1 cellular context compared by ENCODE assay signal in the genomic region with DNA sequence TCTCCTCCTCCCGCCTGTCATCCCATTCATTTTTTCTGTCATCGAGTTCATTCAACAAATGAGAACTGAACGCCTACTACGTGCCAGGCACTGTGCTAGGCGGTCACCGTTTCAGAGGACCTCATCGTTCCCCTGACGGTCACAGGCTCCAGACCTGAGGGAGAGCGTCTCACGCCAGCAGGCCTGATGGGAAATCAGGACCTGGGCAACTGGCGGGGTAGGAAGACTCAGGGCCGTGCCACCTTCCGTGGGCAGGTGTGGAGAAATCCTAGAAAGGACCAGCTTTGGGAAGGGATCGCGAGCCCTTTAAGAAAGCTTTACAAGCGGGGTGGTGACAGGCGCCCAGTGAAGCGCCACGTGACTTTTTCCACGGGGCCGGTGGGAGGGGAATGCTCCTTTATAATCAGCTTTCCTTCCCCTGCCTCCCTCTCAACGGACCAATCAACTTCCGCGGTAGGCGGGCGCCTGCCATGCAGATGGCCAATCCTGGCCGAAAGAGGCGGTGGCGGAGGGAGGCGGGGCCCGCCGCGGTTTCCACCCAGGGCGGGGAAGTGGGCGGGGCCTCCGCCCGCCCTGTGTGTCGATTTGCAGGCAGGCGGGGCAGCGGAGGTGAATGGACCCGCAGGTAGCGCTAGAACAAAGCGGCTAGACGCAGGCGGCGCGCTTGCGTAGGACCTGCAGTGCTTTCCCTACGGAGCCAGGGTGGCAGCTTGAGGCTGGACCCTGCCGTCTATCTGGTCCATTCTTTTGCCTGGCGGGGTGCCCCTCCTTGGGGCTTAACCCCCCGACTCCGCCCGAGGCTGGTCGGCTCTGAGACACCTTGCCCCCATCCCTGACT.
TF ChIP-seq lines count a peak whose summit lies in the region.

No MANE protein-coding gene starts in this region.

TF ChIP-seq in K562, 482 proteins besides CTCF, POLR2A, EP300 and RAD21 (continued from another document and continues in another):
- TF ChIP-seq, protein P1, sequence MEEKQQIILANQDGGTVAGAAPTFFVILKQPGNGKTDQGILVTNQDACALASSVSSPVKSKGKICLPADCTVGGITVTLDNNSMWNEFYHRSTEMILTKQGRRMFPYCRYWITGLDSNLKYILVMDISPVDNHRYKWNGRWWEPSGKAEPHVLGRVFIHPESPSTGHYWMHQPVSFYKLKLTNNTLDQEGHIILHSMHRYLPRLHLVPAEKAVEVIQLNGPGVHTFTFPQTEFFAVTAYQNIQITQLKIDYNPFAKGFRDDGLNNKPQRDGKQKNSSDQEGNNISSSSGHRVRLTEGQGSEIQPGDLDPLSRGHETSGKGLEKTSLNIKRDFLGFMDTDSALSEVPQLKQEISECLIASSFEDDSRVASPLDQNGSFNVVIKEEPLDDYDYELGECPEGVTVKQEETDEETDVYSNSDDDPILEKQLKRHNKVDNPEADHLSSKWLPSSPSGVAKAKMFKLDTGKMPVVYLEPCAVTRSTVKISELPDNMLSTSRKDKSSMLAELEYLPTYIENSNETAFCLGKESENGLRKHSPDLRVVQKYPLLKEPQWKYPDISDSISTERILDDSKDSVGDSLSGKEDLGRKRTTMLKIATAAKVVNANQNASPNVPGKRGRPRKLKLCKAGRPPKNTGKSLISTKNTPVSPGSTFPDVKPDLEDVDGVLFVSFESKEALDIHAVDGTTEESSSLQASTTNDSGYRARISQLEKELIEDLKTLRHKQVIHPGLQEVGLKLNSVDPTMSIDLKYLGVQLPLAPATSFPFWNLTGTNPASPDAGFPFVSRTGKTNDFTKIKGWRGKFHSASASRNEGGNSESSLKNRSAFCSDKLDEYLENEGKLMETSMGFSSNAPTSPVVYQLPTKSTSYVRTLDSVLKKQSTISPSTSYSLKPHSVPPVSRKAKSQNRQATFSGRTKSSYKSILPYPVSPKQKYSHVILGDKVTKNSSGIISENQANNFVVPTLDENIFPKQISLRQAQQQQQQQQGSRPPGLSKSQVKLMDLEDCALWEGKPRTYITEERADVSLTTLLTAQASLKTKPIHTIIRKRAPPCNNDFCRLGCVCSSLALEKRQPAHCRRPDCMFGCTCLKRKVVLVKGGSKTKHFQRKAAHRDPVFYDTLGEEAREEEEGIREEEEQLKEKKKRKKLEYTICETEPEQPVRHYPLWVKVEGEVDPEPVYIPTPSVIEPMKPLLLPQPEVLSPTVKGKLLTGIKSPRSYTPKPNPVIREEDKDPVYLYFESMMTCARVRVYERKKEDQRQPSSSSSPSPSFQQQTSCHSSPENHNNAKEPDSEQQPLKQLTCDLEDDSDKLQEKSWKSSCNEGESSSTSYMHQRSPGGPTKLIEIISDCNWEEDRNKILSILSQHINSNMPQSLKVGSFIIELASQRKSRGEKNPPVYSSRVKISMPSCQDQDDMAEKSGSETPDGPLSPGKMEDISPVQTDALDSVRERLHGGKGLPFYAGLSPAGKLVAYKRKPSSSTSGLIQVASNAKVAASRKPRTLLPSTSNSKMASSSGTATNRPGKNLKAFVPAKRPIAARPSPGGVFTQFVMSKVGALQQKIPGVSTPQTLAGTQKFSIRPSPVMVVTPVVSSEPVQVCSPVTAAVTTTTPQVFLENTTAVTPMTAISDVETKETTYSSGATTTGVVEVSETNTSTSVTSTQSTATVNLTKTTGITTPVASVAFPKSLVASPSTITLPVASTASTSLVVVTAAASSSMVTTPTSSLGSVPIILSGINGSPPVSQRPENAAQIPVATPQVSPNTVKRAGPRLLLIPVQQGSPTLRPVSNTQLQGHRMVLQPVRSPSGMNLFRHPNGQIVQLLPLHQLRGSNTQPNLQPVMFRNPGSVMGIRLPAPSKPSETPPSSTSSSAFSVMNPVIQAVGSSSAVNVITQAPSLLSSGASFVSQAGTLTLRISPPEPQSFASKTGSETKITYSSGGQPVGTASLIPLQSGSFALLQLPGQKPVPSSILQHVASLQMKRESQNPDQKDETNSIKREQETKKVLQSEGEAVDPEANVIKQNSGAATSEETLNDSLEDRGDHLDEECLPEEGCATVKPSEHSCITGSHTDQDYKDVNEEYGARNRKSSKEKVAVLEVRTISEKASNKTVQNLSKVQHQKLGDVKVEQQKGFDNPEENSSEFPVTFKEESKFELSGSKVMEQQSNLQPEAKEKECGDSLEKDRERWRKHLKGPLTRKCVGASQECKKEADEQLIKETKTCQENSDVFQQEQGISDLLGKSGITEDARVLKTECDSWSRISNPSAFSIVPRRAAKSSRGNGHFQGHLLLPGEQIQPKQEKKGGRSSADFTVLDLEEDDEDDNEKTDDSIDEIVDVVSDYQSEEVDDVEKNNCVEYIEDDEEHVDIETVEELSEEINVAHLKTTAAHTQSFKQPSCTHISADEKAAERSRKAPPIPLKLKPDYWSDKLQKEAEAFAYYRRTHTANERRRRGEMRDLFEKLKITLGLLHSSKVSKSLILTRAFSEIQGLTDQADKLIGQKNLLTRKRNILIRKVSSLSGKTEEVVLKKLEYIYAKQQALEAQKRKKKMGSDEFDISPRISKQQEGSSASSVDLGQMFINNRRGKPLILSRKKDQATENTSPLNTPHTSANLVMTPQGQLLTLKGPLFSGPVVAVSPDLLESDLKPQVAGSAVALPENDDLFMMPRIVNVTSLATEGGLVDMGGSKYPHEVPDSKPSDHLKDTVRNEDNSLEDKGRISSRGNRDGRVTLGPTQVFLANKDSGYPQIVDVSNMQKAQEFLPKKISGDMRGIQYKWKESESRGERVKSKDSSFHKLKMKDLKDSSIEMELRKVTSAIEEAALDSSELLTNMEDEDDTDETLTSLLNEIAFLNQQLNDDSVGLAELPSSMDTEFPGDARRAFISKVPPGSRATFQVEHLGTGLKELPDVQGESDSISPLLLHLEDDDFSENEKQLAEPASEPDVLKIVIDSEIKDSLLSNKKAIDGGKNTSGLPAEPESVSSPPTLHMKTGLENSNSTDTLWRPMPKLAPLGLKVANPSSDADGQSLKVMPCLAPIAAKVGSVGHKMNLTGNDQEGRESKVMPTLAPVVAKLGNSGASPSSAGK (IDR thresholded peaks at IDR 0.05): no peak
- TF ChIP-seq, protein P2, sequence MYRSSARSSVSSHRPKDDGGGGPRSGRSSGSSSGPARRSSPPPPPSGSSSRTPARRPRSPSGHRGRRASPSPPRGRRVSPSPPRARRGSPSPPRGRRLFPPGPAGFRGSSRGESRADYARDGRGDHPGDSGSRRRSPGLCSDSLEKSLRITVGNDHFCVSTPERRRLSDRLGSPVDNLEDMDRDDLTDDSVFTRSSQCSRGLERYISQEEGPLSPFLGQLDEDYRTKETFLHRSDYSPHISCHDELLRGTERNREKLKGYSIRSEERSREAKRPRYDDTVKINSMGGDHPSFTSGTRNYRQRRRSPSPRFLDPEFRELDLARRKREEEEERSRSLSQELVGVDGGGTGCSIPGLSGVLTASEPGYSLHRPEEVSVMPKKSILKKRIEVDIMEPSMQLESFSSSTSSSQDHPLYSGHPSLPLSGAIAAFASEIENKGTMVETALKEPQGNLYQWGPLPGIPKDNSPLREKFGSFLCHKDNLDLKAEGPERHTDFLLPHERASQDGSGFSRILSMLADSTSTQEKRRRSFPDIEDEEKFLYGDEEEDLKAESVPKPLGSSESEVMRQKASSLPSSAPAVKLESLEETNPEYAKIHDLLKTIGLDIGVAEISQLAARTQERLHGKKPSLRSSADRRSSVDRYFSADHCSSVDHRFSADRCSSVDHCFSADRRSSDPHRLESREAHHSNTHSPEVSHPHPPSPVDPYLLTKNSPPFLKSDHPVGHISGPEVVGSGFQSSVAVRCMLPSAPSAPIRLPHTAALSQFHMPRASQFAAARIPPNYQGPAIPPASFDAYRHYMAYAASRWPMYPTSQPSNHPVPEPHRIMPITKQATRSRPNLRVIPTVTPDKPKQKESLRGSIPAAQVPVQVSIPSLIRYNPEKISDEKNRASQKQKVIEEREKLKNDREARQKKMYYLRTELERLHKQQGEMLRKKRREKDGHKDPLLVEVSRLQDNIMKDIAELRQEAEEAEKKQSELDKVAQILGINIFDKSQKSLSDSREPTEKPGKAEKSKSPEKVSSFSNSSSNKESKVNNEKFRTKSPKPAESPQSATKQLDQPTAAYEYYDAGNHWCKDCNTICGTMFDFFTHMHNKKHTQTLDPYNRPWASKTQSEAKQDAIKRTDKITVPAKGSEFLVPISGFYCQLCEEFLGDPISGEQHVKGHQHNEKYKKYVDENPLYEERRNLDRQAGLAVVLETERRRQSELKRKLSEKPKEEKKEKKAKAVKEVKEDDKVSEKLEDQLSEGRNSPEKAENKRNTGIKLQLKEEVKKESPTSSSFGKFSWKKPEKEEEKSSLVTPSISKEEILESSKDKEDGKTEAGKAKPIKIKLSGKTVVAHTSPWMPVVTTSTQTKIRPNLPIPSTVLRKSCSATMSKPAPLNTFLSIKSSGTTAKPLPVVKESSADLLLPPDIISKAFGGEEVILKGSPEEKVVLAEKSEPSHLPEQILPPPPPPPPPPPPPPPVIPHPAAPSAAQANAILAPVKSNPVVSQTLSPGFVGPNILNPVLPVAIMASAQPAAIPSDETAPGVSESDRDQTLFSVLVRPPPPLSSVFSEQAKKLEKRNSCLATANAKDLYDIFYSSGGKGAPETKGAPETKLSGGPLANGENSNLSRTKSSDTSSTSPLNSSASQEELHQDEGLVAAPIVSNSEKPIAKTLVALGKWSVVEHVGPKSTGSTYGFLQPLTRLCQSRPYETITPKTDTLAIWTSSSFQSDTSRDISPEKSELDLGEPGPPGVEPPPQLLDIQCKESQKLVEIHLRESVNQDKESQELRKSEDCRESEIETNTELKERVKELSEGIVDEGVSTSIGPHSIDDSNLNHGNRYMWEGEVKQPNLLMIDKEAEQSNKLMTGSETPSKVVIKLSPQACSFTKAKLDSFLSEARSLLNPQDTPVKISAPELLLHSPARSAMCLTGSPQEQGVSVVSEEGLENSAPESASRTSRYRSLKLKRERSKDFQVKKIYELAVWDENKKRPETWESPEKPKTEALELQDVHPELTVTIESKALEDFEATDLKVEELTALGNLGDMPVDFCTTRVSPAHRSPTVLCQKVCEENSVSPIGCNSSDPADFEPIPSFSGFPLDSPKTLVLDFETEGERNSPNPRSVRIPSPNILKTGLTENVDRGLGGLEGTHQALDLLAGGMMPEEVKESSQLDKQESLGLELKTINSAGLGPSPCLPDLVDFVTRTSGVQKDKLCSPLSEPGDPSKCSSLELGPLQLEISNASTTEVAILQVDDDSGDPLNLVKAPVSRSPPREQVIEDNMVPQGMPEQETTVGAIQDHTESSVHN (IDR thresholded peaks at IDR 0.05; ENCODE audit: borderline replicate concordance in 1 of 2, low read depth in 1 of 2): no peak
- TF ChIP-seq, protein P3, sequence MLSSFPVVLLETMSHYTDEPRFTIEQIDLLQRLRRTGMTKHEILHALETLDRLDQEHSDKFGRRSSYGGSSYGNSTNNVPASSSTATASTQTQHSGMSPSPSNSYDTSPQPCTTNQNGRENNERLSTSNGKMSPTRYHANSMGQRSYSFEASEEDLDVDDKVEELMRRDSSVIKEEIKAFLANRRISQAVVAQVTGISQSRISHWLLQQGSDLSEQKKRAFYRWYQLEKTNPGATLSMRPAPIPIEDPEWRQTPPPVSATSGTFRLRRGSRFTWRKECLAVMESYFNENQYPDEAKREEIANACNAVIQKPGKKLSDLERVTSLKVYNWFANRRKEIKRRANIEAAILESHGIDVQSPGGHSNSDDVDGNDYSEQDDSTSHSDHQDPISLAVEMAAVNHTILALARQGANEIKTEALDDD (IDR thresholded peaks at IDR 0.05): no peak
- TF ChIP-seq FOXM1 (IDR thresholded peaks at IDR 0.05; ENCODE audit: low read depth) (no peak), FOXM1 (CRISPR knock-in tag; IDR thresholded peaks at IDR 0.05; ENCODE audit: low read depth) (no peak), MAFF (IDR thresholded peaks at IDR 0.05; ENCODE audit: low read length) (no peak), ZSCAN29 (IDR thresholded peaks at IDR 0.05) (no peak), ZNF263 (CRISPR knock-in tag; IDR thresholded peaks at IDR 0.05; ENCODE audit: borderline replicate concordance) (no peak), ERF (CRISPR knock-in tag; IDR thresholded peaks at IDR 0.05) (0 out of 2 replicates have a peak, but pooled peaks have one; percentile 30), PHF8 (IDR thresholded peaks at IDR 0.05; ENCODE audit: borderline replicate concordance, low read length) (peak; percentile 28; the same call in 1 of the 2 replicates), ZNF830 (CRISPR knock-in tag; IDR thresholded peaks at IDR 0.05) (no peak), DDX20 (tag; IDR thresholded peaks at IDR 0.05; ENCODE audit: low read depth) (no peak)
- TF ChIP-seq, protein P4, sequence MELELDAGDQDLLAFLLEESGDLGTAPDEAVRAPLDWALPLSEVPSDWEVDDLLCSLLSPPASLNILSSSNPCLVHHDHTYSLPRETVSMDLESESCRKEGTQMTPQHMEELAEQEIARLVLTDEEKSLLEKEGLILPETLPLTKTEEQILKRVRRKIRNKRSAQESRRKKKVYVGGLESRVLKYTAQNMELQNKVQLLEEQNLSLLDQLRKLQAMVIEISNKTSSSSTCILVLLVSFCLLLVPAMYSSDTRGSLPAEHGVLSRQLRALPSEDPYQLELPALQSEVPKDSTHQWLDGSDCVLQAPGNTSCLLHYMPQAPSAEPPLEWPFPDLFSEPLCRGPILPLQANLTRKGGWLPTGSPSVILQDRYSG (tag; conservative IDR thresholded peaks at IDR 0.05; ENCODE audit: low read depth): no peak
- TF ChIP-seq, protein P5, sequence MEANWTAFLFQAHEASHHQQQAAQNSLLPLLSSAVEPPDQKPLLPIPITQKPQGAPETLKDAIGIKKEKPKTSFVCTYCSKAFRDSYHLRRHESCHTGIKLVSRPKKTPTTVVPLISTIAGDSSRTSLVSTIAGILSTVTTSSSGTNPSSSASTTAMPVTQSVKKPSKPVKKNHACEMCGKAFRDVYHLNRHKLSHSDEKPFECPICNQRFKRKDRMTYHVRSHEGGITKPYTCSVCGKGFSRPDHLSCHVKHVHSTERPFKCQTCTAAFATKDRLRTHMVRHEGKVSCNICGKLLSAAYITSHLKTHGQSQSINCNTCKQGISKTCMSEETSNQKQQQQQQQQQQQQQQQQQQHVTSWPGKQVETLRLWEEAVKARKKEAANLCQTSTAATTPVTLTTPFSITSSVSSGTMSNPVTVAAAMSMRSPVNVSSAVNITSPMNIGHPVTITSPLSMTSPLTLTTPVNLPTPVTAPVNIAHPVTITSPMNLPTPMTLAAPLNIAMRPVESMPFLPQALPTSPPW (CRISPR knock-in tag; IDR thresholded peaks at IDR 0.05): peak; percentile 91
- TF ChIP-seq, protein P6, sequence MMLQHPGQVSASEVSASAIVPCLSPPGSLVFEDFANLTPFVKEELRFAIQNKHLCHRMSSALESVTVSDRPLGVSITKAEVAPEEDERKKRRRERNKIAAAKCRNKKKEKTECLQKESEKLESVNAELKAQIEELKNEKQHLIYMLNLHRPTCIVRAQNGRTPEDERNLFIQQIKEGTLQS (IDR thresholded peaks at IDR 0.05): 0 out of 2 replicates have a peak, but pooled peaks have one; percentile 25
- TF ChIP-seq, protein P6 (CRISPR knock-in tag; conservative IDR thresholded peaks at IDR 0.05): no peak
